ENCODE assay signal across 1 cellular context in the genomic region with DNA sequence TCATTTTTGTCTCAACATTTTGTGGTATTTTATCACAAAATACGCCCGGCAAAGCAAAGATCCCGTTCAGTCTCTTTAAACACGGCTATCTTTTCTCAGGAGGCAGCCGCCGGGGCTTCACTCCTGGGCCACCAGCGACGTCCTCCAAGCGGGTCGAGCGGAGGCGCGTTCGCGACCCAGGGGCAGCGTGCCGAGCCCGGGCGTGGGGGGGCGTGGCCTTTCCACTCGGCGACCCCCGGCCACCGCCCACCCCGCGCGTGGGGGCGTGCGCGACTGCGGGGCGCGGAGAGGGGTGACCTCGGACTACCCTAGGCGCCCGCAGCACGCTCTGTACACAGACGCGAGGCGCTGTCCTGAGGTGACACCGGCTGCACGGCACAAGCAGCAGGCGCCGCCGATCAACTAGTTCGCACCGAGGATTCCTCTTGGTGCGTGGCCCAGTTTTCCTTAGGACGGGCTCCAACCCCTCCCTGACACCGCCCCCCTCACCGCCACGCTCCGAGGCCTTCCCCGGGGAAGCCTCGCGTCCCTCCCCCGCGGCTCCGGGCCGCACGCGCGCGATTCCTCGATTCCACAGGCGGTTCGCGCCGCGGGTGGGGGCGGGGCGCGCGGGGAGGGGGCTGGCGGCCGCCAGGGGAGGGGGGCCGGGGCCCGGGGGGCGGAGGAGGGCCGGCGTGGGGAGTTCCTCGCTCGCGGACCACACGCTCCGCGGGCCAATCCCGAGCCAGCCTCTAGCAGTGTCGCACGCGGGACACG.
TF ChIP-seq lines count a peak whose summit lies in the region.

No MANE protein-coding gene starts in this region.

TF ChIP-seq in HepG2, 621 proteins besides CTCF, POLR2A, EP300 and RAD21 (continued from another document and continues in another):
- TF ChIP-seq, protein P1, sequence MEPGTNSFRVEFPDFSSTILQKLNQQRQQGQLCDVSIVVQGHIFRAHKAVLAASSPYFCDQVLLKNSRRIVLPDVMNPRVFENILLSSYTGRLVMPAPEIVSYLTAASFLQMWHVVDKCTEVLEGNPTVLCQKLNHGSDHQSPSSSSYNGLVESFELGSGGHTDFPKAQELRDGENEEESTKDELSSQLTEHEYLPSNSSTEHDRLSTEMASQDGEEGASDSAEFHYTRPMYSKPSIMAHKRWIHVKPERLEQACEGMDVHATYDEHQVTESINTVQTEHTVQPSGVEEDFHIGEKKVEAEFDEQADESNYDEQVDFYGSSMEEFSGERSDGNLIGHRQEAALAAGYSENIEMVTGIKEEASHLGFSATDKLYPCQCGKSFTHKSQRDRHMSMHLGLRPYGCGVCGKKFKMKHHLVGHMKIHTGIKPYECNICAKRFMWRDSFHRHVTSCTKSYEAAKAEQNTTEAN (CRISPR knock-in tag; conservative IDR thresholded peaks at IDR 0.05), result peak; percentile 53; the same call in 1 of the 2 replicates
- TF ChIP-seq, protein P2, sequence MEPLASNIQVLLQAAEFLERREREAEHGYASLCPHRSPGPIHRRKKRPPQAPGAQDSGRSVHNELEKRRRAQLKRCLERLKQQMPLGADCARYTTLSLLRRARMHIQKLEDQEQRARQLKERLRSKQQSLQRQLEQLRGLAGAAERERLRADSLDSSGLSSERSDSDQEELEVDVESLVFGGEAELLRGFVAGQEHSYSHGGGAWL (CRISPR knock-in tag; IDR thresholded peaks at IDR 0.05), result peak; percentile 42; the same call in 1 of the 2 replicates
- TF ChIP-seq, protein P3, sequence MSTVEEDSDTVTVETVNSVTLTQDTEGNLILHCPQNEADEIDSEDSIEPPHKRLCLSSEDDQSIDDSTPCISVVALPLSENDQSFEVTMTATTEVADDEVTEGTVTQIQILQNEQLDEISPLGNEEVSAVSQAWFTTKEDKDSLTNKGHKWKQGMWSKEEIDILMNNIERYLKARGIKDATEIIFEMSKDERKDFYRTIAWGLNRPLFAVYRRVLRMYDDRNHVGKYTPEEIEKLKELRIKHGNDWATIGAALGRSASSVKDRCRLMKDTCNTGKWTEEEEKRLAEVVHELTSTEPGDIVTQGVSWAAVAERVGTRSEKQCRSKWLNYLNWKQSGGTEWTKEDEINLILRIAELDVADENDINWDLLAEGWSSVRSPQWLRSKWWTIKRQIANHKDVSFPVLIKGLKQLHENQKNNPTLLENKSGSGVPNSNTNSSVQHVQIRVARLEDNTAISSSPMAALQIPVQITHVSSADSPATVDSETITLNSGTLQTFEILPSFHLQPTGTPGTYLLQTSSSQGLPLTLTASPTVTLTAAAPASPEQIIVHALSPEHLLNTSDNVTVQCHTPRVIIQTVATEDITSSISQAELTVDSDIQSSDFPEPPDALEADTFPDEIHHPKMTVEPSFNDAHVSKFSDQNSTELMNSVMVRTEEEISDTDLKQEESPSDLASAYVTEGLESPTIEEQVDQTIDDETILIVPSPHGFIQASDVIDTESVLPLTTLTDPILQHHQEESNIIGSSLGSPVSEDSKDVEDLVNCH (CRISPR knock-in tag; IDR thresholded peaks at IDR 0.05), result no peak; the same call in 1 of the 2 replicates
- TF ChIP-seq ZNF724P (CRISPR knock-in tag; IDR thresholded peaks at IDR 0.05; ENCODE audit: borderline replicate concordance) (peak; percentile 79; the same call in 1 of the 2 replicates), ZNF776 (CRISPR knock-in tag; IDR thresholded peaks at IDR 0.05) (peak; percentile 91; the same call in 1 of the 2 replicates), HDAC6 (IDR thresholded peaks at IDR 0.05; ENCODE audit: low read depth, low read length) (no peak), HIVEP1 (CRISPR knock-in tag; IDR thresholded peaks at IDR 0.05) (no peak), KLF6 (CRISPR knock-in tag; IDR thresholded peaks at IDR 0.05) (peak; percentile 67; the same call in 1 of the 2 replicates), ZNF644 (CRISPR knock-in tag; IDR thresholded peaks at IDR 0.05; ENCODE audit: low read depth) (no peak), ETV6 (CRISPR knock-in tag; conservative IDR thresholded peaks at IDR 0.05) (no peak), HOXA9 (CRISPR knock-in tag; IDR thresholded peaks at IDR 0.05; ENCODE audit: borderline replicate concordance) (peak; percentile 52; the same call in 1 of the 2 replicates), ZNF296 (CRISPR knock-in tag; conservative IDR thresholded peaks at IDR 0.05) (no peak; the same call in 1 of the 2 replicates), SNAPC2 (CRISPR knock-in tag; IDR thresholded peaks at IDR 0.05) (no peak; the same call in 1 of the 2 replicates), FLYWCH1 (CRISPR knock-in tag; IDR thresholded peaks at IDR 0.05) (no peak), RORA (CRISPR knock-in tag; IDR thresholded peaks at IDR 0.05) (no peak), CCDC6 (CRISPR knock-in tag; IDR thresholded peaks at IDR 0.05) (peak; percentile 63; the same call in 1 of the 2 replicates), JUNB (CRISPR knock-in tag; IDR thresholded peaks at IDR 0.05; ENCODE audit: borderline replicate concordance) (no peak), ZNF121 (CRISPR knock-in tag; IDR thresholded peaks at IDR 0.05) (no peak), ZBTB8A (CRISPR knock-in tag; IDR thresholded peaks at IDR 0.05; ENCODE audit: borderline replicate concordance, low read depth) (no peak), ZFX (CRISPR knock-in tag; IDR thresholded peaks at IDR 0.05; ENCODE audit: low read depth) (peak; percentile 74)
- TF ChIP-seq, protein P4, sequence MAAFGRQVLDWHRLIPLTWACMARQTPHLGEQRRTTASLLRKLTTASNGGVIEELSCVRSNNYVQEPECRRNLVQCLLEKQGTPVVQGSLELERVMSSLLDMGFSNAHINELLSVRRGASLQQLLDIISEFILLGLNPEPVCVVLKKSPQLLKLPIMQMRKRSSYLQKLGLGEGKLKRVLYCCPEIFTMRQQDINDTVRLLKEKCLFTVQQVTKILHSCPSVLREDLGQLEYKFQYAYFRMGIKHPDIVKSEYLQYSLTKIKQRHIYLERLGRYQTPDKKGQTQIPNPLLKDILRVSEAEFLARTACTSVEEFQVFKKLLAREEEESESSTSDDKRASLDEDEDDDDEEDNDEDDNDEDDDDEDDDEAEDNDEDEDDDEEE (CRISPR knock-in tag; IDR thresholded peaks at IDR 0.05), result no peak
- TF ChIP-seq, protein P5, sequence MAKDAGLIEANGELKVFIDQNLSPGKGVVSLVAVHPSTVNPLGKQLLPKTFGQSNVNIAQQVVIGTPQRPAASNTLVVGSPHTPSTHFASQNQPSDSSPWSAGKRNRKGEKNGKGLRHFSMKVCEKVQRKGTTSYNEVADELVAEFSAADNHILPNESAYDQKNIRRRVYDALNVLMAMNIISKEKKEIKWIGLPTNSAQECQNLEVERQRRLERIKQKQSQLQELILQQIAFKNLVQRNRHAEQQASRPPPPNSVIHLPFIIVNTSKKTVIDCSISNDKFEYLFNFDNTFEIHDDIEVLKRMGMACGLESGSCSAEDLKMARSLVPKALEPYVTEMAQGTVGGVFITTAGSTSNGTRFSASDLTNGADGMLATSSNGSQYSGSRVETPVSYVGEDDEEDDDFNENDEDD (CRISPR knock-in tag; IDR thresholded peaks at IDR 0.05; ENCODE audit: borderline replicate concordance), result peak; percentile 69; the same call in 1 of the 2 replicates
- TF ChIP-seq, protein P6, sequence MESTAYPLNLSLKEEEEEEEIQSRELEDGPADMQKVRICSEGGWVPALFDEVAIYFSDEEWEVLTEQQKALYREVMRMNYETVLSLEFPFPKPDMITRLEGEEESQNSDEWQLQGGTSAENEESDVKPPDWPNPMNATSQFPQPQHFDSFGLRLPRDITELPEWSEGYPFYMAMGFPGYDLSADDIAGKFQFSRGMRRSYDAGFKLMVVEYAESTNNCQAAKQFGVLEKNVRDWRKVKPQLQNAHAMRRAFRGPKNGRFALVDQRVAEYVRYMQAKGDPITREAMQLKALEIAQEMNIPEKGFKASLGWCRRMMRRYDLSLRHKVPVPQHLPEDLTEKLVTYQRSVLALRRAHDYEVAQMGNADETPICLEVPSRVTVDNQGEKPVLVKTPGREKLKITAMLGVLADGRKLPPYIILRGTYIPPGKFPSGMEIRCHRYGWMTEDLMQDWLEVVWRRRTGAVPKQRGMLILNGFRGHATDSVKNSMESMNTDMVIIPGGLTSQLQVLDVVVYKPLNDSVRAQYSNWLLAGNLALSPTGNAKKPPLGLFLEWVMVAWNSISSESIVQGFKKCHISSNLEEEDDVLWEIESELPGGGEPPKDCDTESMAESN (CRISPR knock-in tag; conservative IDR thresholded peaks at IDR 0.05), result 0 out of 2 replicates have a peak, but pooled peaks have one; percentile 7
- TF ChIP-seq, protein P7, sequence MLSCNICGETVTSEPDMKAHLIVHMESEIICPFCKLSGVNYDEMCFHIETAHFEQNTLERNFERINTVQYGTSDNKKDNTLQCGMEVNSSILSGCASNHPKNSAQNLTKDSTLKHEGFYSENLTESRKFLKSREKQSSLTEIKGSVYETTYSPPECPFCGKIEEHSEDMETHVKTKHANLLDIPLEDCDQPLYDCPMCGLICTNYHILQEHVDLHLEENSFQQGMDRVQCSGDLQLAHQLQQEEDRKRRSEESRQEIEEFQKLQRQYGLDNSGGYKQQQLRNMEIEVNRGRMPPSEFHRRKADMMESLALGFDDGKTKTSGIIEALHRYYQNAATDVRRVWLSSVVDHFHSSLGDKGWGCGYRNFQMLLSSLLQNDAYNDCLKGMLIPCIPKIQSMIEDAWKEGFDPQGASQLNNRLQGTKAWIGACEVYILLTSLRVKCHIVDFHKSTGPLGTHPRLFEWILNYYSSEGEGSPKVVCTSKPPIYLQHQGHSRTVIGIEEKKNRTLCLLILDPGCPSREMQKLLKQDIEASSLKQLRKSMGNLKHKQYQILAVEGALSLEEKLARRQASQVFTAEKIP (CRISPR knock-in tag; IDR thresholded peaks at IDR 0.05; ENCODE audit: borderline replicate concordance), result no peak
- TF ChIP-seq, protein P8, sequence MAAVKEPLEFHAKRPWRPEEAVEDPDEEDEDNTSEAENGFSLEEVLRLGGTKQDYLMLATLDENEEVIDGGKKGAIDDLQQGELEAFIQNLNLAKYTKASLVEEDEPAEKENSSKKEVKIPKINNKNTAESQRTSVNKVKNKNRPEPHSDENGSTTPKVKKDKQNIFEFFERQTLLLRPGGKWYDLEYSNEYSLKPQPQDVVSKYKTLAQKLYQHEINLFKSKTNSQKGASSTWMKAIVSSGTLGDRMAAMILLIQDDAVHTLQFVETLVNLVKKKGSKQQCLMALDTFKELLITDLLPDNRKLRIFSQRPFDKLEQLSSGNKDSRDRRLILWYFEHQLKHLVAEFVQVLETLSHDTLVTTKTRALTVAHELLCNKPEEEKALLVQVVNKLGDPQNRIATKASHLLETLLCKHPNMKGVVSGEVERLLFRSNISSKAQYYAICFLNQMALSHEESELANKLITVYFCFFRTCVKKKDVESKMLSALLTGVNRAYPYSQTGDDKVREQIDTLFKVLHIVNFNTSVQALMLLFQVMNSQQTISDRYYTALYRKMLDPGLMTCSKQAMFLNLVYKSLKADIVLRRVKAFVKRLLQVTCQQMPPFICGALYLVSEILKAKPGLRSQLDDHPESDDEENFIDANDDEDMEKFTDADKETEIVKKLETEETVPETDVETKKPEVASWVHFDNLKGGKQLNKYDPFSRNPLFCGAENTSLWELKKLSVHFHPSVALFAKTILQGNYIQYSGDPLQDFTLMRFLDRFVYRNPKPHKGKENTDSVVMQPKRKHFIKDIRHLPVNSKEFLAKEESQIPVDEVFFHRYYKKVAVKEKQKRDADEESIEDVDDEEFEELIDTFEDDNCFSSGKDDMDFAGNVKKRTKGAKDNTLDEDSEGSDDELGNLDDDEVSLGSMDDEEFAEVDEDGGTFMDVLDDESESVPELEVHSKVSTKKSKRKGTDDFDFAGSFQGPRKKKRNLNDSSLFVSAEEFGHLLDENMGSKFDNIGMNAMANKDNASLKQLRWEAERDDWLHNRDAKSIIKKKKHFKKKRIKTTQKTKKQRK (IDR thresholded peaks at IDR 0.05; ENCODE audit: low read length), result no peak
- TF ChIP-seq, protein P9, sequence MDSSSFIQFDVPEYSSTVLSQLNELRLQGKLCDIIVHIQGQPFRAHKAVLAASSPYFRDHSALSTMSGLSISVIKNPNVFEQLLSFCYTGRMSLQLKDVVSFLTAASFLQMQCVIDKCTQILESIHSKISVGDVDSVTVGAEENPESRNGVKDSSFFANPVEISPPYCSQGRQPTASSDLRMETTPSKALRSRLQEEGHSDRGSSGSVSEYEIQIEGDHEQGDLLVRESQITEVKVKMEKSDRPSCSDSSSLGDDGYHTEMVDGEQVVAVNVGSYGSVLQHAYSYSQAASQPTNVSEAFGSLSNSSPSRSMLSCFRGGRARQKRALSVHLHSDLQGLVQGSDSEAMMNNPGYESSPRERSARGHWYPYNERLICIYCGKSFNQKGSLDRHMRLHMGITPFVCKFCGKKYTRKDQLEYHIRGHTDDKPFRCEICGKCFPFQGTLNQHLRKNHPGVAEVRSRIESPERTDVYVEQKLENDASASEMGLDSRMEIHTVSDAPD (CRISPR knock-in tag; IDR thresholded peaks at IDR 0.05), result peak; percentile 34; the same call in 1 of the 2 replicates
- TF ChIP-seq, protein P10, sequence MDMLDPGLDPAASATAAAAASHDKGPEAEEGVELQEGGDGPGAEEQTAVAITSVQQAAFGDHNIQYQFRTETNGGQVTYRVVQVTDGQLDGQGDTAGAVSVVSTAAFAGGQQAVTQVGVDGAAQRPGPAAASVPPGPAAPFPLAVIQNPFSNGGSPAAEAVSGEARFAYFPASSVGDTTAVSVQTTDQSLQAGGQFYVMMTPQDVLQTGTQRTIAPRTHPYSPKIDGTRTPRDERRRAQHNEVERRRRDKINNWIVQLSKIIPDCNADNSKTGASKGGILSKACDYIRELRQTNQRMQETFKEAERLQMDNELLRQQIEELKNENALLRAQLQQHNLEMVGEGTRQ (IDR thresholded peaks at IDR 0.05; ENCODE audit: low read depth, low read length), result no peak
- TF ChIP-seq, protein P10 (CRISPR knock-in tag; IDR thresholded peaks at IDR 0.05; ENCODE audit: borderline replicate concordance), result no peak
- TF ChIP-seq, protein P11, sequence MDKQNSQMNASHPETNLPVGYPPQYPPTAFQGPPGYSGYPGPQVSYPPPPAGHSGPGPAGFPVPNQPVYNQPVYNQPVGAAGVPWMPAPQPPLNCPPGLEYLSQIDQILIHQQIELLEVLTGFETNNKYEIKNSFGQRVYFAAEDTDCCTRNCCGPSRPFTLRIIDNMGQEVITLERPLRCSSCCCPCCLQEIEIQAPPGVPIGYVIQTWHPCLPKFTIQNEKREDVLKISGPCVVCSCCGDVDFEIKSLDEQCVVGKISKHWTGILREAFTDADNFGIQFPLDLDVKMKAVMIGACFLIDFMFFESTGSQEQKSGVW (CRISPR knock-in tag; IDR thresholded peaks at IDR 0.05; ENCODE audit: borderline replicate concordance), result no peak
